Comparison of ENCODE assay signal across 12 cellular contexts in genomic region chr2:241095594-241096290, GRCh38. TPM values are rescaled to one million over a fixed set of nuclear protein-coding genes. Genes with fewer than 3 reads are reported as not detected.
DNase-seq lines count a peak whose midpoint lies in the region; ATAC-seq and TF ChIP-seq lines count a peak whose summit lies in the region.
"Had no signal": no experiment of that assay in that cellular context is flagged by ENCODE, and none has a peak within 500 bp of the region (broad histone marks: within the 10 kb centered on the region; RNA-seq: fewer than 3 reads in every experiment).

No MANE protein-coding gene starts in this region.

- no peaks in the 10 kb centered on the region for H3K9me3 Mint-ChIP-seq in CD4-positive, alpha-beta T cell
- H3K9me3 Mint-ChIP-seq in activated T-helper 1 cell treated with anti-CD3 and anti-CD28 coated beads, Interleukin-12 subunit alpha, Interleukin-12 subunit beta, Interleukin-2, Interleukin-4 antibody, amounts not matched to agents 30 ng/mL and 10 ng/mL and 1 ng/mL, durations not matched to agents 14 hours and 24 hours and 36 hours, result no peaks in the 10 kb centered on the region
- H3K9me3 Mint-ChIP-seq: GM23338 had no signal

- intact Hi-C loops in CD4-positive, alpha-beta T cell (cut with DNase I, micrococcal nuclease), result loop anchor here in 1 of 2 experiments (5.0 kb wide), 1 partner anchor 122 kb away; no protein-coding TSS in a partner anchor
- intact Hi-C loops in activated T-helper 1 cell treated with anti-CD3 and anti-CD28 coated beads, Interleukin-12 subunit alpha, Interleukin-12 subunit beta, Interleukin-2, Interleukin-4 antibody, amounts not matched to agents 30 ng/mL and 10 ng/mL and 1 ng/mL, durations not matched to agents 14 hours and 24 hours and 36 hours (cut with micrococcal nuclease), result no loop called here

- no peaks in the 10 kb centered on the region for H3K9me3 ChIP-seq in CD4-positive, alpha-beta T cell (ENCODE audit: control insufficient read depth, low read length)
- H3K9me3 ChIP-seq in Loucy (ENCODE audit: insufficient read depth, low read depth, low read length) (no peaks in the 10 kb centered on the region), right atrium auricular region (no peaks in the 10 kb centered on the region)
- H3K9me3 ChIP-seq: Caco-2 had no signal

- ATAC-seq in CD4-positive, alpha-beta T cell (ENCODE audit: poor library complexity), result peak; percentile 98
- no peak for ATAC-seq in HG03432 (IDR thresholded peaks at IDR 0.05; ENCODE audit: unreplicated experiment)
- ATAC-seq: GM23338 had no signal

- no peak overlapping the region for H3K9ac ChIP-seq in Loucy (ENCODE audit: low read depth, low read length, poor library complexity, severe bottlenecking)

- peaks cover 70% of the 10 kb centered on the region for H3K4me1 Mint-ChIP-seq in CD4-positive, alpha-beta T cell (ENCODE audit: low read depth)
- peaks cover 50% of the 10 kb centered on the region for H3K4me1 Mint-ChIP-seq in activated T-helper 1 cell treated with anti-CD3 and anti-CD28 coated beads, Interleukin-12 subunit alpha, Interleukin-12 subunit beta, Interleukin-2, Interleukin-4 antibody, amounts not matched to agents 30 ng/mL and 10 ng/mL and 1 ng/mL, durations not matched to agents 14 hours and 24 hours and 36 hours (ENCODE audit: low read depth)

- peaks cover 92% of the 10 kb centered on the region for H3K36me3 Mint-ChIP-seq in CD4-positive, alpha-beta T cell (ENCODE audit: low read depth)
- H3K36me3 Mint-ChIP-seq in activated T-helper 1 cell treated with anti-CD3 and anti-CD28 coated beads, Interleukin-12 subunit alpha, Interleukin-12 subunit beta, Interleukin-2, Interleukin-4 antibody, amounts not matched to agents 30 ng/mL and 10 ng/mL and 1 ng/mL, durations not matched to agents 14 hours and 24 hours and 36 hours (ENCODE audit: low read depth), result peaks cover 52% of the 10 kb centered on the region

- peak in 8 of 10 experiments; percentile 30 to 58 (median 47) for DNase-seq in CD4-positive, alpha-beta T cell
- peak; percentile 29 for DNase-seq in activated T-helper 1 cell treated with anti-CD3 and anti-CD28 coated beads, Interleukin-12 subunit alpha, Interleukin-12 subunit beta, Interleukin-2, Interleukin-4 antibody, amounts not matched to agents 30 ng/mL and 10 ng/mL and 1 ng/mL, durations not matched to agents 14 hours and 24 hours and 36 hours (ENCODE audit: low spot score)
- peak; percentile 22 for DNase-seq in mesenteric fat pad (ENCODE audit: low spot score)
- no peak for DNase-seq in right atrium auricular region (ENCODE audit: low spot score)
- DNase-seq in NCI-H226, result no peak
- DNase-seq: Caco-2, NCI-H1092, NCI-H446 treated with DMSO at 0.1 percent for 48 hours, Right ventricle myocardium superior had no signal

- H3K79me2 ChIP-seq in Loucy (ENCODE audit: insufficient read depth, low read length), result peaks cover 26% of the 10 kb centered on the region

- H3K4me1 ChIP-seq in Loucy (ENCODE audit: insufficient read depth, low read length, poor library complexity, severe bottlenecking) (peaks cover 10% of the 10 kb centered on the region), right atrium auricular region (peaks cover 0 to under 1% of the 10 kb centered on the region in 2 donors)

- POLR2A ChIA-PET in CD4-positive, alpha-beta T cell (lab: Charles Lee), result interaction anchor here (0.6 to 4.0 kb wide), 9 partner anchors 9 to 196 kb away, joined by 3 to 55 read pairs (median 5); partner anchors contain the start of genes PASK and PPP1R7

- peaks cover 8% of the 10 kb centered on the region for H4K20me1 ChIP-seq in Loucy (ENCODE audit: insufficient read depth, low read length, poor library complexity, severe bottlenecking)

- H3K27me3 Mint-ChIP-seq in CD4-positive, alpha-beta T cell, result no peaks in the 10 kb centered on the region
- no peaks in the 10 kb centered on the region for H3K27me3 Mint-ChIP-seq in activated T-helper 1 cell treated with anti-CD3 and anti-CD28 coated beads, Interleukin-12 subunit alpha, Interleukin-12 subunit beta, Interleukin-2, Interleukin-4 antibody, amounts not matched to agents 30 ng/mL and 10 ng/mL and 1 ng/mL, durations not matched to agents 14 hours and 24 hours and 36 hours (ENCODE audit: insufficient read depth)

- H3K4me2 ChIP-seq in Loucy (ENCODE audit: low read depth, low read length, poor library complexity, severe bottlenecking), result peak overlapping the region; percentile 62
- H3K4me2 ChIP-seq: GM23338 had no signal

- peak overlapping the region; percentile 80 for H3K4me3 Mint-ChIP-seq in CD4-positive, alpha-beta T cell
- peak overlapping the region; percentile 30 for H3K4me3 Mint-ChIP-seq in activated T-helper 1 cell treated with anti-CD3 and anti-CD28 coated beads, Interleukin-12 subunit alpha, Interleukin-12 subunit beta, Interleukin-2, Interleukin-4 antibody, amounts not matched to agents 30 ng/mL and 10 ng/mL and 1 ng/mL, durations not matched to agents 14 hours and 24 hours and 36 hours
- H3K4me3 Mint-ChIP-seq: GM23338 had no signal

- no peaks in the 10 kb centered on the region for H3K27me3 ChIP-seq in CD4-positive, alpha-beta T cell (ENCODE audit: control insufficient read depth, insufficient read depth, low read length)
- H3K27me3 ChIP-seq in Loucy (ENCODE audit: insufficient read depth, low read length, poor library complexity, severe bottlenecking), result no peaks in the 10 kb centered on the region
- no peaks in the 10 kb centered on the region for H3K27me3 ChIP-seq in right atrium auricular region

- H3K27ac ChIP-seq in CD4-positive, alpha-beta T cell (ENCODE audit: low read depth, low read length), result peak overlapping the region; percentile 52
- H3K27ac ChIP-seq in right atrium auricular region, result no peak overlapping the region

- H2AFZ ChIP-seq in Loucy (ENCODE audit: low read length), result no peak overlapping the region
- H2AFZ ChIP-seq: GM23338 had no signal

- H3K9me2 ChIP-seq in Loucy (replicated peaks; ENCODE audit: low read depth, low read length), result no peaks in the 10 kb centered on the region

- H3K27ac Mint-ChIP-seq in CD4-positive, alpha-beta T cell, result peak overlapping the region; percentile 95
- H3K27ac Mint-ChIP-seq in activated T-helper 1 cell treated with anti-CD3 and anti-CD28 coated beads, Interleukin-12 subunit alpha, Interleukin-12 subunit beta, Interleukin-2, Interleukin-4 antibody, amounts not matched to agents 30 ng/mL and 10 ng/mL and 1 ng/mL, durations not matched to agents 14 hours and 24 hours and 36 hours, result peak overlapping the region; percentile 16
- H3K27ac Mint-ChIP-seq: GM23338 had no signal

- no peaks in the 10 kb centered on the region for H3F3A ChIP-seq in Loucy (ENCODE audit: low read depth)

- peaks cover 20% of the 10 kb centered on the region; the same call in 1 of the 2 replicates for H3K36me3 ChIP-seq in Loucy (ENCODE audit: insufficient read depth, low read length)
- H3K36me3 ChIP-seq in right atrium auricular region, result peaks cover 66% of the 10 kb centered on the region

- no peak for TF ChIP-seq CTCF in CD4-positive, alpha-beta T cell (IDR thresholded peaks at IDR 0.05)
- TF ChIP-seq CTCF in Loucy (conservative IDR thresholded peaks at IDR 0.05; ENCODE audit: low read length) (no peak), right atrium auricular region (IDR thresholded peaks at IDR 0.05) (no peak)

- H3K4me3 ChIP-seq in Loucy (ENCODE audit: low read length, poor library complexity, severe bottlenecking), result peak overlapping the region; percentile 16
- H3K4me3 ChIP-seq in right atrium auricular region, result no peak overlapping the region
- H3K4me3 ChIP-seq: GM23338 had no signal

- CTCF ChIA-PET in CD4-positive, alpha-beta T cell (lab: Charles Lee), result interaction anchor here (3.0 to 4.0 kb wide), 2 partner anchors 18 to 54 kb away, joined by 13 to 18 read pairs; partner anchors contain the start of genes PASK and PPP1R7

RNA-seq across cellular contexts. Expression of gene MTERF4, which starts 6.3 kb away (rescaled TPM):
- 10 to 100 TPM; 84.0 to 87.5 TPM for total RNA-seq in CD4-positive, alpha-beta T cell
- total RNA-seq in activated T-helper 1 cell treated with anti-CD3 and anti-CD28 coated beads, Interleukin-12 subunit alpha, Interleukin-12 subunit beta, Interleukin-2, Interleukin-4 antibody, amounts not matched to agents 30 ng/mL and 10 ng/mL and 1 ng/mL, durations not matched to agents 14 hours and 24 hours and 36 hours, result 40.5 and 43.3 TPM in 2 replicates
- 23.6 TPM for total RNA-seq in mesenteric fat pad
- 10 to 100 TPM; 20.6 to 25.3 TPM for total RNA-seq in right atrium auricular region

RNA-seq across cellular contexts. Expression of gene PASK, which starts 53.5 kb away (rescaled TPM):
- 10 to 100 TPM; 78.0 to 87.9 TPM for total RNA-seq in CD4-positive, alpha-beta T cell
- 101 and 104 TPM in 2 replicates for total RNA-seq in activated T-helper 1 cell treated with anti-CD3 and anti-CD28 coated beads, Interleukin-12 subunit alpha, Interleukin-12 subunit beta, Interleukin-2, Interleukin-4 antibody, amounts not matched to agents 30 ng/mL and 10 ng/mL and 1 ng/mL, durations not matched to agents 14 hours and 24 hours and 36 hours
- 6.4 TPM for total RNA-seq in mesenteric fat pad
- 1 to 10 TPM in 1 of 2 donors, under 1 TPM in 1; 0.98 to 1.1 TPM for total RNA-seq in right atrium auricular region

RNA-seq across cellular contexts. Expression of gene PPP1R7, which starts 54.5 kb away (rescaled TPM):
- 10 to 100 TPM; 36.4 to 38.2 TPM for total RNA-seq in CD4-positive, alpha-beta T cell
- 115 and 118 TPM in 2 replicates for total RNA-seq in activated T-helper 1 cell treated with anti-CD3 and anti-CD28 coated beads, Interleukin-12 subunit alpha, Interleukin-12 subunit beta, Interleukin-2, Interleukin-4 antibody, amounts not matched to agents 30 ng/mL and 10 ng/mL and 1 ng/mL, durations not matched to agents 14 hours and 24 hours and 36 hours
- total RNA-seq in mesenteric fat pad (48.9 TPM), right atrium auricular region (10 to 100 TPM; 57.5 to 61.4 TPM)

Comparison
In these comparisons a context has a peak if more than half of its experiments do, and no peak if none do; other contexts are left out.
1. DNase-seq: peak in CD4-positive, alpha-beta T cell (8 of 10), activated T-helper 1 cell treated with anti-CD3 and anti-CD28 coated beads, Interleukin-12 subunit alpha, Interleukin-12 subunit beta, Interleukin-2, Interleukin-4 antibody, amounts not matched to agents 30 ng/mL and 10 ng/mL and 1 ng/mL, durations not matched to agents 14 hours and 24 hours and 36 hours (single experiment) and mesenteric fat pad (single experiment); none in right atrium auricular region (single experiment) and NCI-H226 (single experiment).
2. RNA of gene PASK, which starts 53.5 kb away (total RNA-seq): 101 to 104 TPM in activated T-helper 1 cell treated with anti-CD3 and anti-CD28 coated beads, Interleukin-12 subunit alpha, Interleukin-12 subunit beta, Interleukin-2, Interleukin-4 antibody, amounts not matched to agents 30 ng/mL and 10 ng/mL and 1 ng/mL, durations not matched to agents 14 hours and 24 hours and 36 hours and 78.0 to 87.9 TPM in CD4-positive, alpha-beta T cell; 6.4 TPM in mesenteric fat pad (single experiment) and 0.98 to 1.1 TPM in right atrium auricular region; every median in the first group is over 10 times any median in the second.